ENCODE assay signal across 24 cellular contexts in genomic region chr10:103463456-103463855, GRCh38. TPM values are rescaled to one million over a fixed set of nuclear protein-coding genes. Genes with fewer than 3 reads are reported as not detected.
DNase-seq lines count a peak whose midpoint lies in the region; ATAC-seq and TF ChIP-seq lines count a peak whose summit lies in the region.
"Had no signal": no experiment of that assay in that cellular context is flagged by ENCODE, and none has a peak within 500 bp of the region (broad histone marks: within the 10 kb centered on the region; RNA-seq: fewer than 3 reads in every experiment).

No MANE protein-coding gene starts in this region.

- H3K4me3 Mint-ChIP-seq in progenitor cell of endocrine pancreas (ENCODE audit: low read depth): no peak overlapping the region
- no peak overlapping the region for H3K4me3 Mint-ChIP-seq in activated CD4-positive, alpha-beta T cell treated with anti-CD3 and anti-CD28 coated beads, Interleukin-2, amount 10 ng/mL, durations not matched to agents 7 days and 5 days
- no peak overlapping the region for H3K4me3 Mint-ChIP-seq in stimulated activated naive CD8-positive, alpha-beta T cell treated with anti-CD3 and anti-CD28 coated beads, Interleukin-15, amount 100 ng/mL, for 72 hours
- H3K4me3 Mint-ChIP-seq: CD4-positive, alpha-beta T cell had no signal

- ATAC-seq in upper lobe of right lung: peak; percentile 15
- ATAC-seq in stimulated activated naive CD8-positive, alpha-beta T cell treated with anti-CD3 and anti-CD28 coated beads, Interleukin-15, amount 100 ng/mL, for 72 hours: no peak
- ATAC-seq: K562 had no signal

- H3K4me1 ChIP-seq in GM23248 (ENCODE audit: insufficient read depth) (no peaks in the 10 kb centered on the region), upper lobe of right lung (no peaks in the 10 kb centered on the region)
- H3K4me1 ChIP-seq: A549, Caco-2, Peyer's patch had no signal

- H3K4me3 ChIP-seq in GM23248 (no peak overlapping the region), upper lobe of right lung (no peak overlapping the region)
- H3K4me3 ChIP-seq: A549, K562, MG63, Peyer's patch, SJCRH30 had no signal

- no peaks in the 10 kb centered on the region for H3K36me3 Mint-ChIP-seq in progenitor cell of endocrine pancreas (ENCODE audit: insufficient read depth)
- no peaks in the 10 kb centered on the region for H3K36me3 Mint-ChIP-seq in activated CD4-positive, alpha-beta T cell treated with anti-CD3 and anti-CD28 coated beads, Interleukin-2, amount 10 ng/mL, durations not matched to agents 7 days and 5 days (ENCODE audit: low read depth)

- H3K79me2 ChIP-seq in GM23248 (ENCODE audit: insufficient read depth): no peaks in the 10 kb centered on the region

- in situ Hi-C loops in GM23248 (cut with MboI): no loop called here

- no peak overlapping the region for H3K27ac Mint-ChIP-seq in progenitor cell of endocrine pancreas
- no peak overlapping the region for H3K27ac Mint-ChIP-seq in activated CD4-positive, alpha-beta T cell treated with anti-CD3 and anti-CD28 coated beads, Interleukin-2, amount 10 ng/mL, durations not matched to agents 7 days and 5 days
- no peak overlapping the region for H3K27ac Mint-ChIP-seq in stimulated activated naive CD8-positive, alpha-beta T cell treated with anti-CD3 and anti-CD28 coated beads, Interleukin-15, amount 100 ng/mL, for 72 hours
- H3K27ac Mint-ChIP-seq: CD4-positive, alpha-beta T cell had no signal

- CTCF ChIA-PET in activated CD4-positive, alpha-beta T cell treated with anti-CD3 and anti-CD28 coated beads, Interleukin-2, amount 10 ng/mL, durations not matched to agents 7 days and 5 days (lab: Charles Lee): interaction anchor here (0.6 to 0.7 kb wide), 2 partner anchors 14 to 52 kb away, joined by 3 read pairs; no protein-coding TSS in a partner anchor

- no peak overlapping the region for H3K9ac ChIP-seq in GM23248

- H3K27ac ChIP-seq in GM23248 (no peak overlapping the region), upper lobe of right lung (no peak overlapping the region)
- H3K27ac ChIP-seq: A549, Peyer's patch, SJCRH30 had no signal

- H3K4me2 ChIP-seq in GM23248 (ENCODE audit: unreplicated experiment): no peak overlapping the region
- H3K4me2 ChIP-seq: A549 had no signal

- H3K9me3 Mint-ChIP-seq in progenitor cell of endocrine pancreas (ENCODE audit: low read depth): no peaks in the 10 kb centered on the region
- H3K9me3 Mint-ChIP-seq in activated CD4-positive, alpha-beta T cell treated with anti-CD3 and anti-CD28 coated beads, Interleukin-2, amount 10 ng/mL, durations not matched to agents 7 days and 5 days: no peaks in the 10 kb centered on the region
- H3K9me3 Mint-ChIP-seq in stimulated activated naive CD8-positive, alpha-beta T cell treated with anti-CD3 and anti-CD28 coated beads, Interleukin-15, amount 100 ng/mL, for 72 hours: no peaks in the 10 kb centered on the region
- H3K9me3 Mint-ChIP-seq: CD4-positive, alpha-beta T cell had no signal

- H3K9me2 ChIP-seq in GM23248 (ENCODE audit: insufficient read depth): no peaks in the 10 kb centered on the region

- no peak overlapping the region for H2AFZ ChIP-seq in GM23248

- TF ChIP-seq CTCF in upper lobe of right lung (IDR thresholded peaks at IDR 0.05) (no peak), progenitor cell of endocrine pancreas (IDR thresholded peaks at IDR 0.05; ENCODE audit: unreplicated experiment) (no peak)

- H3K27me3 Mint-ChIP-seq in progenitor cell of endocrine pancreas: peaks cover 9% of the 10 kb centered on the region
- H3K27me3 Mint-ChIP-seq in activated CD4-positive, alpha-beta T cell treated with anti-CD3 and anti-CD28 coated beads, Interleukin-2, amount 10 ng/mL, durations not matched to agents 7 days and 5 days: peaks cover 7% of the 10 kb centered on the region
- no peaks in the 10 kb centered on the region for H3K27me3 Mint-ChIP-seq in stimulated activated naive CD8-positive, alpha-beta T cell treated with anti-CD3 and anti-CD28 coated beads, Interleukin-15, amount 100 ng/mL, for 72 hours
- H3K27me3 Mint-ChIP-seq: CD4-positive, alpha-beta T cell had no signal

- no peaks in the 10 kb centered on the region for H3K4me1 Mint-ChIP-seq in progenitor cell of endocrine pancreas (ENCODE audit: low read depth)
- peaks cover 48% of the 10 kb centered on the region for H3K4me1 Mint-ChIP-seq in activated CD4-positive, alpha-beta T cell treated with anti-CD3 and anti-CD28 coated beads, Interleukin-2, amount 10 ng/mL, durations not matched to agents 7 days and 5 days
- peaks cover 30% of the 10 kb centered on the region for H3K4me1 Mint-ChIP-seq in stimulated activated naive CD8-positive, alpha-beta T cell treated with anti-CD3 and anti-CD28 coated beads, Interleukin-15, amount 100 ng/mL, for 72 hours

- DNase-seq in GM23248 (peak; percentile 44), dermis blood vessel endothelial cell (peak; percentile 22), kidney tubule cell (ENCODE audit: low spot score) (peak; percentile 62), upper lobe of right lung (no peak), progenitor cell of endocrine pancreas (ENCODE audit: low spot score, unreplicated experiment) (no peak)
- no peak for DNase-seq in activated CD4-positive, alpha-beta T cell treated with anti-CD3 and anti-CD28 coated beads, Interleukin-2, amount 10 ng/mL, durations not matched to agents 7 days and 5 days
- DNase-seq in stimulated activated naive CD8-positive, alpha-beta T cell treated with anti-CD3 and anti-CD28 coated beads, Interleukin-15, amount 100 ng/mL, for 72 hours: no peak
- DNase-seq: Caco-2; CD4-positive, alpha-beta T cell; MG63; NCI-H1417; NCI-H1694 treated with DMSO at 0.1 percent for 48 hours; NCI-H2081 treated with DMSO at 0.1 percent for 48 hours; NCI-H2171 treated with DMSO at 0.1 percent for 48 hours; NCI-H446; NCI-H526; Peyer's patch; SJCRH30 had no signal

- H3K27me3 ChIP-seq in GM23248 (replicated peaks; ENCODE audit: insufficient read depth) (no peaks in the 10 kb centered on the region), upper lobe of right lung (no peaks in the 10 kb centered on the region)
- H3K27me3 ChIP-seq: MG63, Peyer's patch, SJCRH30 had no signal

- H4K20me1 ChIP-seq in GM23248 (ENCODE audit: insufficient read depth): no peaks in the 10 kb centered on the region

- no peaks in the 10 kb centered on the region for H3K9me3 ChIP-seq in GM23248 (ENCODE audit: low read depth)
- H3K9me3 ChIP-seq in upper lobe of right lung: no peaks in the 10 kb centered on the region
- H3K9me3 ChIP-seq: A549, Caco-2, MG63, Peyer's patch, SJCRH30 had no signal

- no peaks in the 10 kb centered on the region for H3F3A ChIP-seq in GM23248 (ENCODE audit: insufficient read depth)

- WGBS in GM23248 (ENCODE audit: low coverage in 1 of 2, low lambda C conversion rate in 2 of 2, missing lambda C conversion rate in 2 of 2), 2 experiments: 40 to 57% methylated on average over 3 of the region's 3 CpGs

- H3K36me3 ChIP-seq in GM23248 (ENCODE audit: low read depth): no peaks in the 10 kb centered on the region
- H3K36me3 ChIP-seq in upper lobe of right lung: no peaks in the 10 kb centered on the region
- H3K36me3 ChIP-seq: MG63, Peyer's patch, SJCRH30 had no signal

- POLR2A ChIA-PET in activated CD4-positive, alpha-beta T cell treated with anti-CD3 and anti-CD28 coated beads, Interleukin-2, amount 10 ng/mL, durations not matched to agents 7 days and 5 days (lab: Charles Lee): no interaction called here

- intact Hi-C loops in upper lobe of right lung (cut with DNase I): no loop called here

RNA-seq across cellular contexts. Expression of gene CALHM1, which starts 4.8 kb away (rescaled TPM):
- total RNA-seq in GM23248 (2014; rRNA removed; shearing (Covaris generic)): not detected in 2 replicates
- 0.08 TPM in 1 of 2 replicates, not detected in the other for polyA plus RNA-seq in GM23248 (2016; fragmentation: Nextera tagmentation; extraction: Ambion mirVana)
- total RNA-seq in dermis blood vessel endothelial cell (not detected in 2 replicates), upper lobe of right lung (not detected), progenitor cell of endocrine pancreas (not detected in 2 replicates)
- total RNA-seq in activated CD4-positive, alpha-beta T cell treated with anti-CD3 and anti-CD28 coated beads, Interleukin-2, amount 10 ng/mL, durations not matched to agents 7 days and 5 days: under 1 TPM; 0.12 to 0.21 TPM
- total RNA-seq: Caco-2; CD4-positive, alpha-beta T cell; H4; K562; LHCN-M2 had no signal
- polyA plus RNA-seq: A549, BJ had no signal

RNA-seq across cellular contexts. Expression of gene CALHM2, which starts 11.3 kb away (rescaled TPM):
- 62.6 and 74.3 TPM in 2 replicates for total RNA-seq in GM23248 (2014; rRNA removed; shearing (Covaris generic))
- polyA plus RNA-seq in GM23248 (2016; fragmentation: Nextera tagmentation; extraction: Ambion mirVana): 78.6 and 80.0 TPM in 2 replicates
- total RNA-seq in dermis blood vessel endothelial cell (18.4 and 27.9 TPM in 2 replicates), upper lobe of right lung (29.4 TPM), progenitor cell of endocrine pancreas (0.58 and 0.69 TPM in 2 replicates)
- total RNA-seq in activated CD4-positive, alpha-beta T cell treated with anti-CD3 and anti-CD28 coated beads, Interleukin-2, amount 10 ng/mL, durations not matched to agents 7 days and 5 days: 100 to 1,000 TPM in 1 of 2 experiments, 10 to 100 TPM in 1; 89.6 to 109 TPM
- total RNA-seq: K562, OCI-LY7 had no signal

RNA-seq across cellular contexts. Expression of gene CALHM3, which starts 15.6 kb away (rescaled TPM):
- total RNA-seq in GM23248 (2014; rRNA removed; shearing (Covaris generic)): not detected in 2 replicates
- polyA plus RNA-seq in GM23248 (2016; fragmentation: Nextera tagmentation; extraction: Ambion mirVana): not detected in 2 replicates
- not detected in 2 replicates for total RNA-seq in dermis blood vessel endothelial cell
- total RNA-seq in upper lobe of right lung: not detected
- 0.41 and 1.3 TPM in 2 replicates for total RNA-seq in progenitor cell of endocrine pancreas
- total RNA-seq in activated CD4-positive, alpha-beta T cell treated with anti-CD3 and anti-CD28 coated beads, Interleukin-2, amount 10 ng/mL, durations not matched to agents 7 days and 5 days: under 1 TPM in 1 of 2 experiments, not detected in 1; 0.17 TPM
- total RNA-seq: CD4-positive, alpha-beta T cell; H4; K562; LHCN-M2; OCI-LY7; Peyer's patch; SJCRH30 had no signal
- polyA plus RNA-seq: K562 had no signal

RNA-seq across cellular contexts. Expression of gene NEURL1, which starts 30.0 kb away (rescaled TPM):
- 0.63 and 1.1 TPM in 2 replicates for total RNA-seq in GM23248 (2014; rRNA removed; shearing (Covaris generic))
- polyA plus RNA-seq in GM23248 (2016; fragmentation: Nextera tagmentation; extraction: Ambion mirVana): 1.5 TPM in 2 replicates
- total RNA-seq in dermis blood vessel endothelial cell (0.19 TPM in 1 of 2 replicates, not detected in the other), upper lobe of right lung (0.64 TPM), progenitor cell of endocrine pancreas (17.6 and 21.5 TPM in 2 replicates)
- 1 to 10 TPM; 1.1 to 1.6 TPM for total RNA-seq in activated CD4-positive, alpha-beta T cell treated with anti-CD3 and anti-CD28 coated beads, Interleukin-2, amount 10 ng/mL, durations not matched to agents 7 days and 5 days

Comparison
In these comparisons a context has a peak if more than half of its experiments do, and no peak if none do; other contexts are left out.
1. DNase-seq: peak in GM23248 (single experiment), dermis blood vessel endothelial cell (single experiment) and kidney tubule cell (single experiment); none in upper lobe of right lung (single experiment), progenitor cell of endocrine pancreas (single experiment), activated CD4-positive, alpha-beta T cell treated with anti-CD3 and anti-CD28 coated beads, Interleukin-2, amount 10 ng/mL, durations not matched to agents 7 days and 5 days (single experiment) and stimulated activated naive CD8-positive, alpha-beta T cell treated with anti-CD3 and anti-CD28 coated beads, Interleukin-15, amount 100 ng/mL, for 72 hours (0 of 2).
2. RNA of gene CALHM2, which starts 11.3 kb away (total RNA-seq): 89.6 to 109 TPM in activated CD4-positive, alpha-beta T cell treated with anti-CD3 and anti-CD28 coated beads, Interleukin-2, amount 10 ng/mL, durations not matched to agents 7 days and 5 days, 62.6 to 74.3 TPM in GM23248, 29.4 TPM in upper lobe of right lung (single experiment) and 18.4 to 27.9 TPM in dermis blood vessel endothelial cell; 0.58 to 0.69 TPM in progenitor cell of endocrine pancreas; every median in the first group is over 10 times any median in the second.